In genomic region chr1:16054598-16055540, GRCh38 we compare ENCODE assay signal across 2 cellular contexts.
A peak's percentile ranks its signal among the peaks of the same experiment; 100 is the strongest.
TF ChIP-seq lines count a peak whose summit lies in the region.

No MANE protein-coding gene starts in this region.

TF ChIP-seq in HCT116, 20 proteins besides CTCF, POLR2A, EP300 and RAD21:
- TF ChIP-seq CBX3 (IDR thresholded peaks at IDR 0.05; ENCODE audit: low read depth), result no peak
- TF ChIP-seq, protein P1, sequence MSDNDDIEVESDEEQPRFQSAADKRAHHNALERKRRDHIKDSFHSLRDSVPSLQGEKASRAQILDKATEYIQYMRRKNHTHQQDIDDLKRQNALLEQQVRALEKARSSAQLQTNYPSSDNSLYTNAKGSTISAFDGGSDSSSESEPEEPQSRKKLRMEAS (IDR thresholded peaks at IDR 0.05), result no peak
- TF ChIP-seq SP1 (IDR thresholded peaks at IDR 0.05; ENCODE audit: low read depth), result no peak

TF ChIP-seq in WTC11, 78 proteins besides CTCF, POLR2A, EP300 and RAD21:
- TF ChIP-seq ZNF121 (CRISPR knock-in tag; IDR thresholded peaks at IDR 0.05), result 0 out of 2 replicates have a peak, but pooled peaks have one; percentile 26
- no peak for TF ChIP-seq ZNF219 (CRISPR knock-in tag; IDR thresholded peaks at IDR 0.05; ENCODE audit: borderline replicate concordance)
